8 cellular contexts compared by ENCODE assay signal in genomic region chr10:109866168-109866994, GRCh38. TPM values are rescaled to one million over a fixed set of nuclear protein-coding genes. Genes with fewer than 3 reads are reported as not detected.
DNase-seq lines count a peak whose midpoint lies in the region; ATAC-seq and TF ChIP-seq lines count a peak whose summit lies in the region.

No MANE protein-coding gene starts in this region.

- 42 to 50% (median 49%) methylated on average over 8 of the region's 8 CpGs for WGBS in ovary, 3 donors

- no peaks in the 10 kb centered on the region for H3K9me3 ChIP-seq in ovary

- H3K4me1 ChIP-seq in ovary (ENCODE audit: insufficient read depth): peaks cover 2% of the 10 kb centered on the region

- TF ChIP-seq EP300 in ovary (IDR thresholded peaks at IDR 0.05): no peak

- no peaks in the 10 kb centered on the region for H3K27me3 ChIP-seq in ovary

- intact Hi-C loops in ovary (cut with DNase I): no loop called here

- ATAC-seq in HG02588 (IDR thresholded peaks at IDR 0.05; ENCODE audit: unreplicated experiment) (no peak), HG03442 (IDR thresholded peaks at IDR 0.05; ENCODE audit: unreplicated experiment) (no peak), HG03025 (IDR thresholded peaks at IDR 0.05; ENCODE audit: low FRiP score, unreplicated experiment) (no peak)

- no peaks in the 10 kb centered on the region for H3K36me3 ChIP-seq in ovary

- TF ChIP-seq POLR2A in ovary (IDR thresholded peaks at IDR 0.05): no peak

- DNase-seq in GM12864 (ENCODE audit: low read depth) (no peak), OCI-M1 (lab: John Stamatoyannopoulos, UW) (peak; percentile 51), fibroblast of pulmonary artery (ENCODE audit: low read depth) (peak; percentile 62), ovary (peak in 1 of 5 donors; percentile 38)
- DNase-seq in activated CD4-positive, alpha-beta T cell treated with anti-CD3 and anti-CD28 coated beads for 48 hours: no peak

- TF ChIP-seq CTCF in GM12864 (IDR thresholded peaks at IDR 0.05; ENCODE audit: low read depth, low read length, missing control alignments): peak; percentile 19
- peak; percentile 37 for TF ChIP-seq CTCF in fibroblast of pulmonary artery (IDR thresholded peaks at IDR 0.05; ENCODE audit: low read length, missing control alignments)
- TF ChIP-seq CTCF in ovary (IDR thresholded peaks at IDR 0.05): peak in 2 of 3 donors; percentile 19 to 31

- H3K27ac ChIP-seq in ovary: no peak overlapping the region

- H3K4me3 ChIP-seq in GM12864 (ENCODE audit: low read depth, low read length) (no peak overlapping the region), fibroblast of pulmonary artery (replicated peaks; ENCODE audit: low read depth, low read length) (no peak overlapping the region), ovary (no peak overlapping the region)

RNA-seq across cellular contexts. Expression of gene XPNPEP1, which starts 56.9 kb away (rescaled TPM):
- total RNA-seq in ovary: 10 to 100 TPM; 39.6 to 70.7 (median 47.1) TPM
- 10 to 100 TPM; 27.2 to 70.4 TPM for polyA plus RNA-seq in ovary

Comparison
In these comparisons a context has a peak if more than half of its experiments do, and no peak if none do; other contexts are left out.
1. DNase-seq: peak in OCI-M1 (single experiment) and fibroblast of pulmonary artery (single experiment); none in GM12864 (single experiment) and activated CD4-positive, alpha-beta T cell treated with anti-CD3 and anti-CD28 coated beads for 48 hours (single experiment).
2. Peak in every context shown above with its lines, with median percentiles within 50 percentile points of each other: CTCF ChIP-seq.